ENCODE assay signal across 18 cellular contexts in genomic region chr6:139644821-139645220, GRCh38.
DNase-seq lines count a peak whose midpoint lies in the region; ATAC-seq, FAIRE-seq and TF ChIP-seq lines count a peak whose summit lies in the region.
"Had no signal": no experiment of that assay in that cellular context is flagged by ENCODE, and none has a peak within 500 bp of the region (broad histone marks: within the 10 kb centered on the region; RNA-seq: fewer than 3 reads in every experiment).

No MANE protein-coding gene starts in this region.

- no peaks in the 10 kb centered on the region for H3K27me3 ChIP-seq in brain microvascular endothelial cell (replicated peaks)
- H3K27me3 ChIP-seq in heart left ventricle: no peaks in the 10 kb centered on the region
- no peaks in the 10 kb centered on the region for H3K27me3 ChIP-seq in trophoblast cell (ENCODE audit: insufficient read depth, low read length)
- H3K27me3 ChIP-seq: body of pancreas, ovary had no signal

- TF ChIP-seq POLR2A in heart left ventricle (IDR thresholded peaks at IDR 0.05): no peak

- H3K4me1 ChIP-seq in heart left ventricle (peaks cover 0 to 59% (median 6%) of the 10 kb centered on the region in 12 donors), trophoblast cell (ENCODE audit: control insufficient read depth in 1 of 2, insufficient read depth in 2 of 2, low read length in 2 of 2) (peaks cover 11 to 15% of the 10 kb centered on the region in 2 experiments)
- H3K4me1 ChIP-seq: body of pancreas had no signal

- no peak overlapping the region for H2AK5ac ChIP-seq in trophoblast cell (ENCODE audit: low read length)

- no peak overlapping the region for H4K91ac ChIP-seq in trophoblast cell (ENCODE audit: low read depth, low read length)

- H3K9me3 ChIP-seq in heart left ventricle: peaks cover 0 to 6% (median 0%) of the 10 kb centered on the region in 12 donors
- H3K9me3 ChIP-seq in trophoblast cell (ENCODE audit: insufficient read depth, low read depth, low read length): no peaks in the 10 kb centered on the region
- H3K9me3 ChIP-seq: body of pancreas, ovary had no signal

- peak overlapping the region; percentile 42 for H2BK12ac ChIP-seq in trophoblast cell (ENCODE audit: low read length)

- H3K14ac ChIP-seq in trophoblast cell (ENCODE audit: low read length): no peak overlapping the region

- H4K8ac ChIP-seq in trophoblast cell (ENCODE audit: low read depth, low read length): no peak overlapping the region

- peaks cover 2% of the 10 kb centered on the region for H3K79me2 ChIP-seq in trophoblast cell (ENCODE audit: control insufficient read depth, insufficient read depth, low read length, poor library complexity)

- H4K12ac ChIP-seq in trophoblast cell (ENCODE audit: low read depth, low read length): no peak overlapping the region

- ATAC-seq in heart left ventricle (peak; percentile 41 to 92 (median 81)), HG03520 (IDR thresholded peaks at IDR 0.05; ENCODE audit: unreplicated experiment) (no peak)
- ATAC-seq: body of pancreas had no signal

- H3K27ac ChIP-seq in brain microvascular endothelial cell: no peak overlapping the region
- peak overlapping the region in 4 of 12 donors; percentile 7 to 48 (median 30) for H3K27ac ChIP-seq in heart left ventricle
- H3K27ac ChIP-seq in trophoblast cell (ENCODE audit: low read depth, low read length): no peak overlapping the region
- no peak overlapping the region for H3K27ac ChIP-seq in RWPE1
- H3K27ac ChIP-seq: body of pancreas, ovary had no signal

- POLR2A ChIA-PET in RWPE1 (lab: Yijun Ruan, JAX; ENCODE audit: low non-redundant PET): no interaction called here

- CTCF ChIA-PET in RWPE1 (lab: Yijun Ruan, JAX): interaction anchor here (0.7 kb wide), 1 partner anchor 11 kb away, joined by 3 read pairs; no protein-coding TSS in a partner anchor

- H3K23ac ChIP-seq in trophoblast cell (ENCODE audit: low read length): no peak overlapping the region

- FAIRE-seq in urothelium cell line (lab: Jason Lieb, UNC): no peak
- FAIRE-seq: GM19239 had no signal

- no peak overlapping the region for H3K4ac ChIP-seq in trophoblast cell (ENCODE audit: low read depth, low read length)

- H3K9ac ChIP-seq in trophoblast cell (ENCODE audit: low read length): no peak overlapping the region

- H3K18ac ChIP-seq in trophoblast cell (ENCODE audit: low read length): no peak overlapping the region

- in situ Hi-C loops in G401 (cut with HindIII; ENCODE audit: low sequenced_read_pairs) (no loop called here), brain microvascular endothelial cell (cut with HindIII; ENCODE audit: low pct_ligation_motif_present, low sequenced_read_pairs) (no loop called here)

- 17 to 26% (median 21%) methylated on average over 6 of the region's 6 CpGs for WGBS in heart left ventricle, 4 donors
- WGBS in trophoblast cell (ENCODE audit: extremely low coverage, insufficient coverage, insufficient read length): no CpG with 5 or more reads among the region's 6 CpGs

- intact Hi-C loops in heart left ventricle (cut with DNase I): no loop called here

- H3K36me3 ChIP-seq in brain microvascular endothelial cell (replicated peaks) (no peaks in the 10 kb centered on the region), heart left ventricle (no peaks in the 10 kb centered on the region), trophoblast cell (ENCODE audit: control insufficient read depth in 1 of 2, insufficient read depth in 2 of 2, low read length in 2 of 2) (no peaks in the 10 kb centered on the region)
- H3K36me3 ChIP-seq: ovary had no signal

- H2BK5ac ChIP-seq in trophoblast cell (ENCODE audit: low read depth, low read length, poor library complexity): no peak overlapping the region

- no peak for TF ChIP-seq CTCF in brain microvascular endothelial cell (IDR thresholded peaks at IDR 0.05; ENCODE audit: low read depth, low read length, missing control alignments)
- TF ChIP-seq CTCF in heart left ventricle (IDR thresholded peaks at IDR 0.05): no peak
- TF ChIP-seq CTCF in RWPE1 (conservative IDR thresholded peaks at IDR 0.05; ENCODE audit: low read depth): no peak

- peaks cover 10% of the 10 kb centered on the region for H3K79me1 ChIP-seq in trophoblast cell (ENCODE audit: low read length)

- no peak overlapping the region for H3K4me2 ChIP-seq in trophoblast cell (ENCODE audit: low read length)

- peak; percentile 44 for DNase-seq in G401 (ENCODE audit: low spot score)
- DNase-seq in brain microvascular endothelial cell: peak; percentile 13
- DNase-seq in heart left ventricle: peak in 1 of 5 donors; percentile 22
- DNase-seq in trophoblast cell: no peak
- no peak for DNase-seq in urothelium cell line (ENCODE audit: low spot score)
- DNase-seq in UCSD-AML1 (lab: John Stamatoyannopoulos, UW; ENCODE audit: unreplicated experiment): no peak
- no peak for DNase-seq in RWPE1 (ENCODE audit: low spot score)
- DNase-seq: activated gamma-delta T cell treated with Interleukin-2 at 50 U/mL for 16 hours; AML-193; effector CD4-positive, alpha-beta T cell; KG1; NCI-H1105; RPMI8226; stimulated activated naive CD4-positive, alpha-beta T cell treated with Interleukin-2 at 50 U/mL for 16 hours had no signal

- H3K4me3 ChIP-seq in brain microvascular endothelial cell (ENCODE audit: low read depth, low read length) (no peak overlapping the region), heart left ventricle (no peak overlapping the region), trophoblast cell (ENCODE audit: low read depth, low read length) (no peak overlapping the region)
- H3K4me3 ChIP-seq: body of pancreas, ovary had no signal

- H2BK120ac ChIP-seq in trophoblast cell (ENCODE audit: insufficient read depth, low read length, poor library complexity): no peak overlapping the region

- no peak overlapping the region for H2AFZ ChIP-seq in trophoblast cell (ENCODE audit: insufficient read depth, low read length, poor library complexity)

Comparison
In these comparisons a context has a peak if more than half of its experiments do, and no peak if none do; other contexts are left out.
1. DNase-seq: peak in G401 (single experiment) and brain microvascular endothelial cell (single experiment); none in trophoblast cell (0 of 2), urothelium cell line (single experiment), UCSD-AML1 (single experiment) and RWPE1 (single experiment).